26 cellular contexts compared by ENCODE assay signal in the genomic region with DNA sequence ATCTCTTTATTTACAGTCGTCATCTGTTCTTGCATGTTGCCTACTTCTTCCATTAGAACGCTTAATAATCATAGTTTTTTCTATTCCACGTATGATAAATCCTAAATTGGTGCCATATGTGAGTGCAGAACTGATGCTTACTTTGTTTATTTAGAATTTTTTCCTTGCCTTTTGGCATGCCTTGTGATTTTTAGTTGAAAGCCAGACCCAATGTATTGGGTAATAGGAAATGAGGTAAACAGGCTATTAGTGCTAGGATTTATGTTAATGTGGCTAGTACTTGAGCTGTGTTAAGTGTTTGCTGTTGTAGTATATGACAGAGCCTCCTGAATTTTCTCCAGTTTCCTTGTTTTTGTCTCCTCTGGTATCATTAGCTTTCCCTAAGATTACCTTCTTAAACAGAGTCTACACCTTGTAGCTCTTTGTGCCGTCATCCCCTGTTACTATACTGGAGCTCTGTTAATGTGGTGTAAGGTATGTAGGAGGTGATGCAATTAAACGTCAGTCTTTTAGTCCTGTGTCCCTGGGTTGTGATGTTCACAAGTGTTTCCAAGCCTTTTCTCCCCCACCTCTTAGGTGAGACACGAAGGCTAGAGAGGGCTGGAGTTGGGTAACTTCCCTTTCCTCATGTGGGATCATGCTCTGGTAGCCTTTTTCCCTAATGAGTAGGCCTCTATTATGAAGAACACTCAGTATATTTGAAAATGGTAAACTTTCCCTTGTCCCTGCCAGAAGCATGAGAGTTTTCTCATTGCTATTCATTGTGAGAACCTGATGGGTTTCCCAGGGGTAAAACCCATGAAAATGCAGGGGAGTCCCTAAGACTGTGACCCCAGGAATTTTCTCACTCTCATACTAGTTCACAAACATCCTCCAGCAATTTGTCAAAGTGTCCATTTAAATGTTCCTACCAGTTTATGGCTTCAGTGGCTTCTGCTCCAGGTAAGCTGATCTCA. TPM values are rescaled to one million over a fixed set of nuclear protein-coding genes. Genes with fewer than 3 reads are reported as not detected.
A peak's percentile ranks its signal among the peaks of the same experiment; 100 is the strongest.
DNase-seq lines count a peak whose midpoint lies in the region; ATAC-seq and TF ChIP-seq lines count a peak whose summit lies in the region.
"Had no signal": no experiment of that assay in that cellular context is flagged by ENCODE, and none has a peak within 500 bp of the region (broad histone marks: within the 10 kb centered on the region; RNA-seq: fewer than 3 reads in every experiment).

No MANE protein-coding gene starts in this region.

- peaks cover 14% of the 10 kb centered on the region for H3K4me1 ChIP-seq in BLaER1
- H3K4me1 ChIP-seq: ascending aorta, parathyroid adenoma, right lobe of liver, testis had no signal

- peak overlapping the region; percentile 46 for H3K4me2 ChIP-seq in BLaER1

- no peak overlapping the region for H3K9ac ChIP-seq in BLaER1
- H3K9ac ChIP-seq: parathyroid adenoma had no signal

- peaks cover 10% of the 10 kb centered on the region; the same call in 1 of the 2 replicates for H3K9me3 ChIP-seq in BLaER1
- H3K9me3 ChIP-seq: ascending aorta, right lobe of liver, testis had no signal

- DNase-seq in HFF-Myc (ENCODE audit: extremely low read depth, low read depth) = peak; percentile 40
- DNase-seq in cardiac fibroblast (ENCODE audit: low read depth in 2 of 2) = peak; percentile 6 to 19
- peak; percentile 22 for DNase-seq in renal cortical epithelial cell (ENCODE audit: low read depth)
- no peak for DNase-seq in NCI-H82 (lab: John Stamatoyannopoulos, UW)
- no peak for DNase-seq in NCI-H2227 treated with DMSO at 0.1 percent for 48 hours (lab: John Stamatoyannopoulos, UW)
- DNase-seq: activated CD4-positive, CD25-positive, alpha-beta regulatory T cell; activated CD8-positive, alpha-beta T cell treated with anti-CD3 and anti-CD28 coated beads for 36 hours; activated naive CD4-positive, alpha-beta T cell treated with anti-CD3 and anti-CD28 coated beads for 36 hours; activated T-cell treated with anti-CD3 and anti-CD28 coated beads, Interleukin-2, amount 50 U/mL, for 24 hours; cerebellar nuclear complex; NCI-H1092 treated with DMSO at 0.1 percent for 48 hours; NCI-H2081 treated with DMSO at 0.1 percent for 48 hours; NCI-H526; right lobe of liver; T1000; testis had no signal

- no peak for ATAC-seq in GM18511 (IDR thresholded peaks at IDR 0.05; ENCODE audit: unreplicated experiment)
- ATAC-seq: activated CD8-positive, alpha-beta T cell treated with anti-CD3 and anti-CD28 coated beads for 36 hours; left lobe of liver; right lobe of liver had no signal

- H4K20me1 ChIP-seq in BLaER1 = no peaks in the 10 kb centered on the region

- no peak overlapping the region for H3K27ac ChIP-seq in BLaER1
- H3K27ac ChIP-seq: ascending aorta, parathyroid adenoma, right lobe of liver, testis had no signal

- no peaks in the 10 kb centered on the region for H3K36me3 ChIP-seq in BLaER1
- H3K36me3 ChIP-seq: ascending aorta, right lobe of liver had no signal

- H3K4me3 ChIP-seq in BLaER1 = no peak overlapping the region
- no peak overlapping the region for H3K4me3 ChIP-seq in HFF-Myc (replicated peaks; ENCODE audit: low read depth, low read length)
- H3K4me3 ChIP-seq in cardiac fibroblast (replicated peaks in 1 of 2; ENCODE audit: low read depth in 2 of 2, low read length in 2 of 2) = no peak overlapping the region
- H3K4me3 ChIP-seq: ascending aorta, right lobe of liver, testis had no signal

- no peaks in the 10 kb centered on the region; the same call in 1 of the 2 replicates for H3K27me3 ChIP-seq in BLaER1
- H3K27me3 ChIP-seq: ascending aorta, right lobe of liver, testis had no signal

- TF ChIP-seq CTCF in HFF-Myc (IDR thresholded peaks at IDR 0.05; ENCODE audit: low read depth, low read length, missing control alignments) (no peak), cardiac fibroblast (IDR thresholded peaks at IDR 0.05; ENCODE audit: low read depth, low read length) (no peak)

RNA-seq across cellular contexts. Expression of a gene that starts 21.2 kb away (rescaled TPM):
- not detected in 2 replicates for total RNA-seq in renal cortical epithelial cell
- total RNA-seq: activated CD8-positive, alpha-beta T cell treated with anti-CD3 and anti-CD28 coated beads for 36 hours; activated naive CD4-positive, alpha-beta T cell treated with anti-CD3 and anti-CD28 coated beads for 36 hours; ascending aorta; Daoy; epithelial cell of proximal tubule; left lobe of liver; LHCN-M2; mesothelial cell of epicardium; natural killer cell treated with Interleukin-12 subunit alpha and Interleukin-12 subunit beta and Interleukin-15 and Interleukin-18, amount 100 ng/mL, for 72 hours; right lobe of liver had no signal

RNA-seq across cellular contexts. Expression of a gene that starts 24.1 kb away (rescaled TPM):
- total RNA-seq in renal cortical epithelial cell = not detected in 2 replicates
- total RNA-seq: activated CD8-positive, alpha-beta T cell treated with anti-CD3 and anti-CD28 coated beads for 36 hours; activated naive CD4-positive, alpha-beta T cell treated with anti-CD3 and anti-CD28 coated beads for 36 hours; ascending aorta; epithelial cell of proximal tubule; left lobe of liver; LHCN-M2; mesothelial cell of epicardium; natural killer cell treated with Interleukin-12 subunit alpha and Interleukin-12 subunit beta and Interleukin-15 and Interleukin-18, amount 100 ng/mL, for 72 hours; right lobe of liver had no signal

RNA-seq across cellular contexts. Expression of a gene that starts 36.3 kb away (rescaled TPM):
- total RNA-seq in renal cortical epithelial cell = not detected in 2 replicates
- total RNA-seq: activated CD8-positive, alpha-beta T cell treated with anti-CD3 and anti-CD28 coated beads for 36 hours; activated naive CD4-positive, alpha-beta T cell treated with anti-CD3 and anti-CD28 coated beads for 36 hours; ascending aorta; Daoy; epithelial cell of proximal tubule; left lobe of liver; LHCN-M2; mesothelial cell of epicardium; natural killer cell treated with Interleukin-12 subunit alpha and Interleukin-12 subunit beta and Interleukin-15 and Interleukin-18, amount 100 ng/mL, for 72 hours; right lobe of liver had no signal

Comparison
In these comparisons a context has a peak if more than half of its experiments do, and no peak if none do; other contexts are left out.
1. DNase-seq: peak in HFF-Myc (single experiment), cardiac fibroblast (2 of 2) and renal cortical epithelial cell (single experiment); none in NCI-H82 (single experiment) and NCI-H2227 treated with DMSO at 0.1 percent for 48 hours (single experiment).